ENCODE assay signal across 8 cellular contexts in genomic region chr1:5992034-5992813, GRCh38. TPM values are rescaled to one million over a fixed set of nuclear protein-coding genes. Genes with fewer than 3 reads are reported as not detected.
A peak's percentile ranks its signal among the peaks of the same experiment; 100 is the strongest.
DNase-seq lines count a peak whose midpoint lies in the region; ATAC-seq, FAIRE-seq and TF ChIP-seq lines count a peak whose summit lies in the region.

Gene NPHP4, minus strand, starts transcription at chr1:5992425. Its CDS starts 6,136 bp downstream, at chr1:5986289.

- peak within 1 kb of the TSS; percentile 63 to 68 for H3K9ac ChIP-seq in colonic mucosa (ENCODE audit: low read depth in 2 of 2, low read length in 2 of 2)

- peak; percentile 98 for FAIRE-seq in GM19239 (lab: Jason Lieb, UNC)

- H3K27me3 ChIP-seq in BE2C (no peaks in the 10 kb centered on the region), colonic mucosa (no peaks in the 10 kb centered on the region), layer of hippocampus (ENCODE audit: control insufficient read depth, insufficient read depth, low read length) (no peaks in the 10 kb centered on the region)

- TF ChIP-seq CTCF in BE2C (IDR thresholded peaks at IDR 0.05; ENCODE audit: low read depth, low read length) = no peak
- TF ChIP-seq CTCF in colonic mucosa (IDR thresholded peaks at IDR 0.05) = no peak

- no peaks in the 10 kb centered on the region for H3K4me1 ChIP-seq in BE2C
- H3K4me1 ChIP-seq in colonic mucosa = peaks cover 5% of the 10 kb centered on the region

- DNase-seq in BE2C (peak; percentile 96), GM19239 (ENCODE audit: insufficient read length, low spot score) (peak; percentile 96), NCI-H526 treated with DMSO at 0.1 percent for 48 hours (lab: John Stamatoyannopoulos, UW) (peak; percentile 98), colonic mucosa (peak; percentile 100)
- peak; percentile 100 for DNase-seq in activated CD4-positive, alpha-beta T cell treated with anti-CD3 and anti-CD28 coated beads, Interleukin-2, amount 10 ng/mL, durations not matched to agents 24 days and 14 days
- peak; percentile 97 to 99 for DNase-seq in stimulated activated CD4-positive, alpha-beta T cell treated with anti-CD3 and anti-CD28 coated beads, Interleukin-1b, Interleukin-23, amount 100 ng/mL, for 4 hours (ENCODE audit: low read depth in 2 of 2)

- ATAC-seq in HG03457 (IDR thresholded peaks at IDR 0.05; ENCODE audit: unreplicated experiment) = peak; percentile 87

- peak within 1 kb of the TSS; percentile 97 for H3K27ac Mint-ChIP-seq in activated CD4-positive, alpha-beta T cell treated with anti-CD3 and anti-CD28 coated beads, Interleukin-2, amount 10 ng/mL, durations not matched to agents 24 days and 14 days

- intact Hi-C loops in activated CD4-positive, alpha-beta T cell treated with anti-CD3 and anti-CD28 coated beads, Interleukin-2, amount 10 ng/mL, durations not matched to agents 24 days and 14 days (cut with micrococcal nuclease) = loop anchor here (1.0 to 10.0 kb wide), 4 partner anchors 34 to 793 kb away; partner anchors contain the start of genes ACOT7, CAMTA1 and RPL22
- intact Hi-C loops in colonic mucosa (cut with DNase I) = no loop called here

- H3K4me1 Mint-ChIP-seq in activated CD4-positive, alpha-beta T cell treated with anti-CD3 and anti-CD28 coated beads, Interleukin-2, amount 10 ng/mL, durations not matched to agents 24 days and 14 days = peaks cover 26% of the 10 kb centered on the region

- H3K36me3 ChIP-seq in BE2C = no peaks in the 10 kb centered on the region
- no peaks in the 10 kb centered on the region for H3K36me3 ChIP-seq in colonic mucosa

- no peaks in the 10 kb centered on the region for H3K9me3 Mint-ChIP-seq in activated CD4-positive, alpha-beta T cell treated with anti-CD3 and anti-CD28 coated beads, Interleukin-2, amount 10 ng/mL, durations not matched to agents 24 days and 14 days

- H3K4me3 Mint-ChIP-seq in activated CD4-positive, alpha-beta T cell treated with anti-CD3 and anti-CD28 coated beads, Interleukin-2, amount 10 ng/mL, durations not matched to agents 24 days and 14 days = peak within 1 kb of the TSS; percentile 99

- H3K27me3 Mint-ChIP-seq in activated CD4-positive, alpha-beta T cell treated with anti-CD3 and anti-CD28 coated beads, Interleukin-2, amount 10 ng/mL, durations not matched to agents 24 days and 14 days = no peaks in the 10 kb centered on the region

- H3K27ac ChIP-seq in colonic mucosa (peak within 1 kb of the TSS; percentile 61), layer of hippocampus (ENCODE audit: low read depth, low read length) (peak within 1 kb of the TSS; percentile 92)

- H3K9me3 ChIP-seq in BE2C (no peaks in the 10 kb centered on the region), colonic mucosa (no peaks in the 10 kb centered on the region)

- H3K4me3 ChIP-seq in BE2C (ENCODE audit: low read depth, low read length) (peak within 1 kb of the TSS; percentile 67), colonic mucosa (peak within 1 kb of the TSS; percentile 88)

- peaks cover 12% of the 10 kb centered on the region for H3K36me3 Mint-ChIP-seq in activated CD4-positive, alpha-beta T cell treated with anti-CD3 and anti-CD28 coated beads, Interleukin-2, amount 10 ng/mL, durations not matched to agents 24 days and 14 days (ENCODE audit: low read depth)

RNA-seq across cellular contexts. Expression of gene NPHP4, which starts in this region (rescaled TPM):
- 13.0 TPM for polyA plus RNA-seq in BE2C (2012; ENCODE audit: insufficient read depth, insufficient read length, low read depth)
- total RNA-seq in activated CD4-positive, alpha-beta T cell treated with anti-CD3 and anti-CD28 coated beads, Interleukin-2, amount 10 ng/mL, durations not matched to agents 24 days and 14 days = 20.0 and 21.0 TPM in 2 replicates
- total RNA-seq in colonic mucosa = 10 to 100 TPM in 1 of 2 donors, 1 to 10 TPM in 1; 6.2 to 15.9 TPM

Comparison
In these comparisons a context has a peak if more than half of its experiments do, and no peak if none do; other contexts are left out.
1. Peak in every context shown above with its lines: DNase-seq, ATAC-seq, H3K4me3 ChIP-seq and H3K27ac ChIP-seq.